In genomic region chrX:154477891-154478477, GRCh38 we compare ENCODE assay signal across 1 cellular context.
TF ChIP-seq lines count a peak whose summit lies in the region.

No MANE protein-coding gene starts in this region.

TF ChIP-seq in HepG2, 621 proteins besides CTCF, POLR2A, EP300 and RAD21:
- TF ChIP-seq KLF6 (CRISPR knock-in tag; IDR thresholded peaks at IDR 0.05) (no peak), ZNF251 (CRISPR knock-in tag; IDR thresholded peaks at IDR 0.05) (no peak), CSRNP2 (CRISPR knock-in tag; conservative IDR thresholded peaks at IDR 0.05; ENCODE audit: low read depth) (no peak), AGO2 (optimal IDR thresholded peaks at IDR 0.05; ENCODE audit: low read depth, low read length) (peak; percentile 52)
